ENCODE assay signal across 8 cellular contexts in genomic region chr2:24827321-24828261, GRCh38. TPM values are rescaled to one million over a fixed set of nuclear protein-coding genes. Genes with fewer than 3 reads are reported as not detected.
A peak's percentile ranks its signal among the peaks of the same experiment; 100 is the strongest.
DNase-seq lines count a peak whose midpoint lies in the region; ATAC-seq lines count a peak whose summit lies in the region.

No MANE protein-coding gene starts in this region.

- ATAC-seq in GM18861 (IDR thresholded peaks at IDR 0.05; ENCODE audit: unreplicated experiment) (peak; percentile 75), HG03439 (IDR thresholded peaks at IDR 0.05; ENCODE audit: unreplicated experiment) (peak; percentile 66)

- DNase-seq in AG08396 (ENCODE audit: low spot score) (peak; percentile 91), NCI-H748 treated with DMSO at 0.1 percent for 48 hours (lab: John Stamatoyannopoulos, UW) (peak; percentile 53), ecto neural progenitor cell (ENCODE audit: low spot score) (peak; percentile 80), lung microvascular endothelial cell (ENCODE audit: low read depth in 2 of 2) (peak; percentile 90)
- DNase-seq in activated CD4-positive, alpha-beta T cell treated with anti-CD3 and anti-CD28 coated beads, Interleukin-2, amount 50 U/mL, for 48 hours, result peak; percentile 73 to 81
- DNase-seq in stimulated activated CD8-positive, alpha-beta memory T cell treated with anti-CD3 and anti-CD28 coated beads, Interleukin-12 subunit alpha, Interleukin-12 subunit beta, amount 100 ng/mL, for 24 hours (ENCODE audit: extremely low read depth), result peak; percentile 25

RNA-seq across cellular contexts. Expression of gene CENPO, which starts 34.4 kb away (rescaled TPM):
- total RNA-seq in lung microvascular endothelial cell, result 6.2 and 9.6 TPM in 2 replicates

RNA-seq across cellular contexts. Expression of gene PTRHD1, which starts 34.4 kb away (rescaled TPM):
- total RNA-seq in lung microvascular endothelial cell, result 37.3 and 42.5 TPM in 2 replicates

Comparison
In these comparisons a context has a peak if more than half of its experiments do, and no peak if none do; other contexts are left out.
1. Peak in every context shown above with its lines: DNase-seq and ATAC-seq.
2. DNase-seq: peak in every context shown above with its lines; median percentile 91 in AG08396; 90 in lung microvascular endothelial cell; 80 in ecto neural progenitor cell; 77 in activated CD4-positive, alpha-beta T cell treated with anti-CD3 and anti-CD28 coated beads, Interleukin-2, amount 50 U/mL, for 48 hours; 53 in NCI-H748 treated with DMSO at 0.1 percent for 48 hours; 25 in stimulated activated CD8-positive, alpha-beta memory T cell treated with anti-CD3 and anti-CD28 coated beads, Interleukin-12 subunit alpha, Interleukin-12 subunit beta, amount 100 ng/mL, for 24 hours.